13 cellular contexts compared by ENCODE assay signal in the genomic region with DNA sequence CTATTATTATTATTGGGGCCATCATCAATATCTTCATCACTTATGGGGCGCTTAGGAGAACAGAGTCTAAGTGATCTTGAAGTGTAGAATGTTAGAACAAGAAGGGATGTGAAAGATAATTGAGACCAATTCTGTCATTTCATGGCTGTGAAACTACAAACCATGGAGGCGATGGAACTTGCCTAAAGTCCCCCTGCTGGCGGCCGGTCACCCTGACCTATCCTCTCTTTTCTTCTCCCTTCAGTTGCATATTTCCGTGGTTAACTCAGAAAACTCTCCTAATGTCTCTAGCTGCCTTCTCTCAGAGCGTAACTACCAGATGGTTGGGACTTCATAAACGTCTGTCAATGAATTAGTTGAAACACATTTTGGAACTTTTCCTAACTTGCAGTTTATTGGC.
DNase-seq lines count a peak whose midpoint lies in the region; ATAC-seq and TF ChIP-seq lines count a peak whose summit lies in the region.
"Had no signal": no experiment of that assay in that cellular context is flagged by ENCODE, and none has a peak within 500 bp of the region (broad histone marks: within the 10 kb centered on the region; RNA-seq: fewer than 3 reads in every experiment).

No MANE protein-coding gene starts in this region.

- ATAC-seq in HG03571 (IDR thresholded peaks at IDR 0.05; ENCODE audit: unreplicated experiment): no peak
- ATAC-seq: effector memory CD8-positive, alpha-beta T cell had no signal

- DNase-seq in NCI-H146 treated with DMSO at 0.1 percent for 48 hours (lab: John Stamatoyannopoulos, UW; ENCODE audit: unreplicated experiment): peak; percentile 0
- DNase-seq in NCI-H146 (lab: John Stamatoyannopoulos, UW): no peak
- no peak for DNase-seq in HFF-Myc (ENCODE audit: extremely low read depth, low read depth)
- peak; percentile 29 for DNase-seq in SW480 (ENCODE audit: low spot score)
- peak; percentile 10 for DNase-seq in kidney tubule cell (ENCODE audit: low spot score)
- no peak for DNase-seq in activated CD4-positive, CD25-positive, alpha-beta regulatory T cell (lab: John Stamatoyannopoulos, UW)
- no peak for DNase-seq in amygdala (lab: John Stamatoyannopoulos, UW)
- DNase-seq: activated CD4-positive, alpha-beta memory T cell treated with anti-CD3 and anti-CD28 coated beads, Interleukin-2, amount 10 ng/mL, durations not matched to agents 7 days and 5 days; AML-193; effector memory CD8-positive, alpha-beta T cell; NCI-H2227 treated with DMSO at 0.1 percent for 48 hours had no signal

- peak; percentile 33 for TF ChIP-seq CTCF in HFF-Myc (IDR thresholded peaks at IDR 0.05; ENCODE audit: low read depth, low read length, missing control alignments)

- H3K4me3 ChIP-seq in HFF-Myc (replicated peaks; ENCODE audit: low read depth, low read length): no peak overlapping the region
- H3K4me3 ChIP-seq: SK-N-MC had no signal

Comparison
In these comparisons a context has a peak if more than half of its experiments do, and no peak if none do; other contexts are left out.
1. DNase-seq: peak in NCI-H146 treated with DMSO at 0.1 percent for 48 hours (single experiment), SW480 (single experiment) and kidney tubule cell (single experiment); none in NCI-H146 (single experiment), HFF-Myc (single experiment), activated CD4-positive, CD25-positive, alpha-beta regulatory T cell (0 of 4) and amygdala (0 of 56).